ENCODE assay signal across 8 cellular contexts in genomic region chr19:10332965-10333757, GRCh38. TPM values are rescaled to one million over a fixed set of nuclear protein-coding genes. Genes with fewer than 3 reads are reported as not detected.
DNase-seq lines count a peak whose midpoint lies in the region; ATAC-seq and TF ChIP-seq lines count a peak whose summit lies in the region.

Gene RAVER1 (minus strand): TSS chr19:10333529. CDS start chr19:10333507, 22 bp downstream.

- peak within 1 kb of the TSS; percentile 89 for H2AFZ ChIP-seq in DND-41 (ENCODE audit: low read depth, low read length)

- H3K27ac ChIP-seq in DND-41 (ENCODE audit: low read length) (peak within 1 kb of the TSS; percentile 99), KOPT-K1 (ENCODE audit: low read depth, low read length, poor library complexity, severe bottlenecking) (peak within 1 kb of the TSS; percentile 97), Peyer's patch (peak within 1 kb of the TSS; percentile 85 to 97 (median 90)), muscle layer of colon (ENCODE audit: low read depth, low read length) (peak within 1 kb of the TSS; percentile 93)

- H3K9ac ChIP-seq in DND-41 (ENCODE audit: low read depth, low read length), result peak within 1 kb of the TSS; percentile 98
- H3K9ac ChIP-seq in muscle layer of colon (ENCODE audit: low read length), result peak within 1 kb of the TSS; percentile 65

- TF ChIP-seq CTCF in DND-41 (IDR thresholded peaks at IDR 0.05; ENCODE audit: borderline replicate concordance, extremely low read depth, low read length, poor library complexity, severe bottlenecking) (no peak), Peyer's patch (IDR thresholded peaks at IDR 0.05) (no peak)

- no peaks in the 10 kb centered on the region for H3K9me3 Mint-ChIP-seq in activated T-cell treated with anti-CD3 and anti-CD28 coated beads, Interleukin-2, amount 50 U/mL, for 4 hours

- peak within 1 kb of the TSS; percentile 96 for H3K4me3 Mint-ChIP-seq in activated T-cell treated with anti-CD3 and anti-CD28 coated beads, Interleukin-2, amount 50 U/mL, for 4 hours

- H3K27me3 ChIP-seq in DND-41 (ENCODE audit: insufficient read depth, low read length, poor library complexity), result no peaks in the 10 kb centered on the region
- H3K27me3 ChIP-seq in Peyer's patch, result no peaks in the 10 kb centered on the region
- H3K27me3 ChIP-seq in muscle layer of colon (ENCODE audit: control insufficient read depth in 1 of 2, insufficient read depth in 2 of 2, low read length in 2 of 2), result no peaks in the 10 kb centered on the region

- H3K36me3 Mint-ChIP-seq in activated T-cell treated with anti-CD3 and anti-CD28 coated beads, Interleukin-2, amount 50 U/mL, for 4 hours (ENCODE audit: insufficient read depth), result peaks cover 9% of the 10 kb centered on the region

- peak within 1 kb of the TSS; percentile 96 for H3K4me2 ChIP-seq in DND-41 (ENCODE audit: insufficient read depth, low read length)

- peaks cover 68% of the 10 kb centered on the region for H3K79me2 ChIP-seq in DND-41 (ENCODE audit: insufficient read depth, low read length)

- peaks cover 29% of the 10 kb centered on the region for H3K4me1 ChIP-seq in DND-41 (ENCODE audit: insufficient read depth, low read length)
- peaks cover 0 to 12% (median 8%) of the 10 kb centered on the region in 4 donors for H3K4me1 ChIP-seq in Peyer's patch
- H3K4me1 ChIP-seq in muscle layer of colon (ENCODE audit: insufficient read depth, low read length), result peaks cover 23% of the 10 kb centered on the region

- ATAC-seq in DND-41 (ENCODE audit: insufficient read depth, low read depth), result peak; percentile 91
- ATAC-seq in GM21825 (IDR thresholded peaks at IDR 0.05; ENCODE audit: unreplicated experiment), result peak; percentile 60
- ATAC-seq in activated T-cell treated with anti-CD3 and anti-CD28 coated beads, Interleukin-2, amount 50 U/mL, for 4 hours, result peak; percentile 93 to 96

- H3K4me1 Mint-ChIP-seq in activated T-cell treated with anti-CD3 and anti-CD28 coated beads, Interleukin-2, amount 50 U/mL, for 4 hours (ENCODE audit: low read depth), result peaks cover 26% of the 10 kb centered on the region

- H3K4me3 ChIP-seq in DND-41 (ENCODE audit: low read depth in 1 of 2, low read length in 2 of 2), result peak within 1 kb of the TSS; percentile 59 to 94
- H3K4me3 ChIP-seq in Peyer's patch, result peak within 1 kb of the TSS; percentile 72 to 83 (median 78)
- H3K4me3 ChIP-seq in muscle layer of colon (ENCODE audit: low read depth in 1 of 2, low read length in 2 of 2), result peak within 1 kb of the TSS; percentile 78 to 97

- no peaks in the 10 kb centered on the region for H3K27me3 Mint-ChIP-seq in activated T-cell treated with anti-CD3 and anti-CD28 coated beads, Interleukin-2, amount 50 U/mL, for 4 hours (ENCODE audit: low read depth)

- peaks cover 43% of the 10 kb centered on the region for H4K20me1 ChIP-seq in DND-41 (ENCODE audit: insufficient read depth, low read length)

- TF ChIP-seq POLR2A in Peyer's patch (IDR thresholded peaks at IDR 0.05) (peak; percentile 70 to 74), erythroblast (IDR thresholded peaks at IDR 0.05; ENCODE audit: low read length) (peak; percentile 90)

- DNase-seq in DND-41, result peak; percentile 99
- peak; percentile 97 to 99 (median 99) for DNase-seq in Peyer's patch
- peak; percentile 98 for DNase-seq in activated T-cell treated with anti-CD3 and anti-CD28 coated beads, Interleukin-2, amount 50 U/mL, for 4 hours
- peak; percentile 98 to 99 for DNase-seq in erythroblast (lab: John Stamatoyannopoulos, UW)
- peak; percentile 95 for DNase-seq in stimulated activated CD8-positive, alpha-beta memory T cell treated with anti-CD3 and anti-CD28 coated beads, Interleukin-7, amount 100 ng/mL, for 1 hour (ENCODE audit: low read depth in 2 of 2)

- H3K36me3 ChIP-seq in DND-41 (ENCODE audit: insufficient read depth, low read length) (peaks cover 53% of the 10 kb centered on the region), KOPT-K1 (ENCODE audit: insufficient read depth, low read length) (peaks cover 65% of the 10 kb centered on the region), Peyer's patch (peaks cover 0 to 24% (median 0%) of the 10 kb centered on the region in 3 donors), muscle layer of colon (ENCODE audit: insufficient read depth, low read length) (peaks cover 23% of the 10 kb centered on the region)

- H3K9me3 ChIP-seq in DND-41 (ENCODE audit: insufficient read depth, low read length, severe bottlenecking) (no peaks in the 10 kb centered on the region), KOPT-K1 (ENCODE audit: insufficient read depth, low read length, poor library complexity, severe bottlenecking) (no peaks in the 10 kb centered on the region), Peyer's patch (no peaks in the 10 kb centered on the region), muscle layer of colon (ENCODE audit: low read length) (no peaks in the 10 kb centered on the region)

RNA-seq across cellular contexts. Expression of gene RAVER1, which starts in this region (rescaled TPM):
- 10 to 100 TPM; 42.1 to 66.5 (median 55.8) TPM for total RNA-seq in Peyer's patch
- total RNA-seq in activated T-cell treated with anti-CD3 and anti-CD28 coated beads, Interleukin-2, amount 50 U/mL, for 4 hours, result 100 to 1,000 TPM; 135 to 143 (median 135) TPM

Comparison
In these comparisons a context has a peak if more than half of its experiments do, and no peak if none do; other contexts are left out.
1. Peak in every context shown above with its lines: DNase-seq, ATAC-seq, H3K4me3 ChIP-seq and H3K27ac ChIP-seq.